8 cellular contexts compared by ENCODE assay signal in genomic region chr12:111304642-111305071, GRCh38.
DNase-seq lines count a peak whose midpoint lies in the region; ATAC-seq and TF ChIP-seq lines count a peak whose summit lies in the region.

No MANE protein-coding gene starts in this region.

- H3K27me3 ChIP-seq in adipocyte (replicated peaks; ENCODE audit: control insufficient read depth, insufficient read depth, low read length) (peaks cover 18% of the 10 kb centered on the region), neural cell (ENCODE audit: insufficient read depth, low read depth, low read length) (no peaks in the 10 kb centered on the region), mesenchymal stem cell (ENCODE audit: control insufficient read depth in 1 of 2, insufficient read depth in 1 of 2, low read length in 2 of 2) (peaks cover 13% of the 10 kb centered on the region in 2 experiments)

- peaks cover 4% of the 10 kb centered on the region for H3K36me3 Mint-ChIP-seq in activated T-helper 1 cell treated with anti-CD3 and anti-CD28 coated beads, Interleukin-12 subunit alpha, Interleukin-12 subunit beta, Interleukin-2, Interleukin-4 antibody, amounts not matched to agents 30 ng/mL and 10 ng/mL and 1 ng/mL, durations not matched to agents 14 hours and 24 hours and 36 hours (ENCODE audit: low read depth)

- no peak overlapping the region for H4K91ac ChIP-seq in mesenchymal stem cell (ENCODE audit: low read length)

- no peak overlapping the region for H2BK15ac ChIP-seq in mesenchymal stem cell (ENCODE audit: low read depth, poor library complexity, severe bottlenecking)

- H2BK12ac ChIP-seq in mesenchymal stem cell (ENCODE audit: low read length in 2 of 2): no peak overlapping the region

- no peaks in the 10 kb centered on the region for H3K9me2 ChIP-seq in neural cell (ENCODE audit: insufficient read depth, low read length)

- no peak overlapping the region for H4K8ac ChIP-seq in mesenchymal stem cell (ENCODE audit: low read length)

- DNase-seq in DMS53 (lab: John Stamatoyannopoulos, UW): peak; percentile 62
- no peak for DNase-seq in adipocyte (ENCODE audit: low read depth)
- DNase-seq in activated T-helper 1 cell treated with anti-CD3 and anti-CD28 coated beads, Interleukin-12 subunit alpha, Interleukin-12 subunit beta, Interleukin-2, Interleukin-4 antibody, amounts not matched to agents 30 ng/mL and 10 ng/mL and 1 ng/mL, durations not matched to agents 14 hours and 24 hours and 36 hours (ENCODE audit: low spot score): no peak
- no peak for DNase-seq in mesenchymal stem cell

- no peak overlapping the region for H3K4ac ChIP-seq in mesenchymal stem cell (ENCODE audit: low read depth in 1 of 2, low read length in 2 of 2)

- WGBS in mesenchymal stem cell: 38% methylated on average over 3 of the region's 3 CpGs

- H3K27ac Mint-ChIP-seq in activated T-helper 1 cell treated with anti-CD3 and anti-CD28 coated beads, Interleukin-12 subunit alpha, Interleukin-12 subunit beta, Interleukin-2, Interleukin-4 antibody, amounts not matched to agents 30 ng/mL and 10 ng/mL and 1 ng/mL, durations not matched to agents 14 hours and 24 hours and 36 hours: no peak overlapping the region

- no peak for TF ChIP-seq RAD21 in neural cell (conservative IDR thresholded peaks at IDR 0.05)

- H3K9me3 ChIP-seq in adipocyte (ENCODE audit: control insufficient read depth, low read length) (peaks cover 33% of the 10 kb centered on the region), neural cell (ENCODE audit: low read length) (peaks cover 12% of the 10 kb centered on the region), mesenchymal stem cell (ENCODE audit: control insufficient read depth, low read length) (peaks cover 34% of the 10 kb centered on the region)

- no peak overlapping the region for H3K18ac ChIP-seq in mesenchymal stem cell (ENCODE audit: low read depth in 1 of 2, low read length in 2 of 2)

- H3K79me2 ChIP-seq in neural cell (replicated peaks; ENCODE audit: insufficient read depth, low read length): no peaks in the 10 kb centered on the region

- H2BK5ac ChIP-seq in mesenchymal stem cell (ENCODE audit: low read depth, low read length, poor library complexity, severe bottlenecking): no peak overlapping the region

- H2BK120ac ChIP-seq in mesenchymal stem cell (ENCODE audit: low read depth, low read length): no peak overlapping the region

- ATAC-seq in HG02973 (IDR thresholded peaks at IDR 0.05; ENCODE audit: unreplicated experiment): no peak
- no peak for ATAC-seq in HG02610 (IDR thresholded peaks at IDR 0.05; ENCODE audit: unreplicated experiment)

- H3K9me3 Mint-ChIP-seq in activated T-helper 1 cell treated with anti-CD3 and anti-CD28 coated beads, Interleukin-12 subunit alpha, Interleukin-12 subunit beta, Interleukin-2, Interleukin-4 antibody, amounts not matched to agents 30 ng/mL and 10 ng/mL and 1 ng/mL, durations not matched to agents 14 hours and 24 hours and 36 hours: peaks cover 21% of the 10 kb centered on the region

- H3K4me2 ChIP-seq in neural cell (ENCODE audit: low read length) (no peak overlapping the region), mesenchymal stem cell (ENCODE audit: low read length, poor library complexity, severe bottlenecking) (no peak overlapping the region)

- H3F3A ChIP-seq in neural cell (ENCODE audit: insufficient read depth, low read length, poor library complexity, severe bottlenecking): no peaks in the 10 kb centered on the region

- H3K36me3 ChIP-seq in adipocyte (ENCODE audit: control insufficient read depth, insufficient read depth, low read length, severe bottlenecking) (no peaks in the 10 kb centered on the region), neural cell (ENCODE audit: insufficient read depth, low read length) (no peaks in the 10 kb centered on the region), mesenchymal stem cell (ENCODE audit: control insufficient read depth in 1 of 2, insufficient read depth in 2 of 2, low read depth in 1 of 2, low read length in 2 of 2) (no peaks in the 10 kb centered on the region)

- no peak overlapping the region for H3K14ac ChIP-seq in mesenchymal stem cell (ENCODE audit: low read length in 2 of 2)

- H3K23ac ChIP-seq in mesenchymal stem cell (ENCODE audit: low read length in 2 of 2): no peak overlapping the region

- peak overlapping the region; percentile 36 for H3K4me3 ChIP-seq in adipocyte (ENCODE audit: low read length)
- H3K4me3 ChIP-seq in neural cell (ENCODE audit: low read length): no peak overlapping the region
- H3K4me3 ChIP-seq in mesenchymal stem cell (ENCODE audit: insufficient read depth in 1 of 2, low read depth in 1 of 2, low read length in 2 of 2): peak overlapping the region in 1 of 2 experiments; percentile 6

- no peaks in the 10 kb centered on the region for H3K4me1 ChIP-seq in adipocyte (ENCODE audit: control insufficient read depth, insufficient read depth, low read length)
- H3K4me1 ChIP-seq in mesenchymal stem cell (ENCODE audit: control insufficient read depth, insufficient read depth, low read depth, low read length): no peaks in the 10 kb centered on the region

- no peaks in the 10 kb centered on the region for H4K20me1 ChIP-seq in neural cell (ENCODE audit: insufficient read depth)

- H3K27me3 Mint-ChIP-seq in activated T-helper 1 cell treated with anti-CD3 and anti-CD28 coated beads, Interleukin-12 subunit alpha, Interleukin-12 subunit beta, Interleukin-2, Interleukin-4 antibody, amounts not matched to agents 30 ng/mL and 10 ng/mL and 1 ng/mL, durations not matched to agents 14 hours and 24 hours and 36 hours (ENCODE audit: insufficient read depth): peaks cover 2% of the 10 kb centered on the region

- no peak overlapping the region for H2AK5ac ChIP-seq in mesenchymal stem cell (ENCODE audit: low read length, severe bottlenecking)

- H2AFZ ChIP-seq in neural cell (ENCODE audit: low read depth, low read length) (no peak overlapping the region), mesenchymal stem cell (ENCODE audit: low read depth, low read length) (no peak overlapping the region)

- H3K4me1 Mint-ChIP-seq in activated T-helper 1 cell treated with anti-CD3 and anti-CD28 coated beads, Interleukin-12 subunit alpha, Interleukin-12 subunit beta, Interleukin-2, Interleukin-4 antibody, amounts not matched to agents 30 ng/mL and 10 ng/mL and 1 ng/mL, durations not matched to agents 14 hours and 24 hours and 36 hours (ENCODE audit: low read depth): no peaks in the 10 kb centered on the region

- no peak overlapping the region for H3K4me3 Mint-ChIP-seq in activated T-helper 1 cell treated with anti-CD3 and anti-CD28 coated beads, Interleukin-12 subunit alpha, Interleukin-12 subunit beta, Interleukin-2, Interleukin-4 antibody, amounts not matched to agents 30 ng/mL and 10 ng/mL and 1 ng/mL, durations not matched to agents 14 hours and 24 hours and 36 hours

- TF ChIP-seq CTCF in LNCAP (IDR thresholded peaks at IDR 0.05) (peak; percentile 94), neural cell (IDR thresholded peaks at IDR 0.05; ENCODE audit: poor library complexity, severe bottlenecking) (peak; percentile 54)

- intact Hi-C loops in activated T-helper 1 cell treated with anti-CD3 and anti-CD28 coated beads, Interleukin-12 subunit alpha, Interleukin-12 subunit beta, Interleukin-2, Interleukin-4 antibody, amounts not matched to agents 30 ng/mL and 10 ng/mL and 1 ng/mL, durations not matched to agents 14 hours and 24 hours and 36 hours (cut with micrococcal nuclease): no loop called here

- no peak overlapping the region for H3K27ac ChIP-seq in neural cell (ENCODE audit: low read length)
- no peak overlapping the region for H3K27ac ChIP-seq in mesenchymal stem cell (ENCODE audit: low read length, poor library complexity, severe bottlenecking)

- H3K9ac ChIP-seq in adipocyte (ENCODE audit: low read length): no peak overlapping the region
- H3K9ac ChIP-seq in neural cell (ENCODE audit: low read length): no peak overlapping the region
- no peak overlapping the region for H3K9ac ChIP-seq in mesenchymal stem cell (ENCODE audit: low read length)

- no peaks in the 10 kb centered on the region for H3K79me1 ChIP-seq in mesenchymal stem cell (replicated peaks; ENCODE audit: low read length, poor library complexity, severe bottlenecking)

- TF ChIP-seq EP300 in neural cell (conservative IDR thresholded peaks at IDR 0.05; ENCODE audit: poor library complexity, severe bottlenecking): no peak

TF ChIP-seq in neural cell, 6 proteins besides CTCF, POLR2A, EP300 and RAD21:
- TF ChIP-seq SMC3 (conservative IDR thresholded peaks at IDR 0.05; ENCODE audit: poor library complexity) (no peak), POLR2AphosphoS5 (IDR thresholded peaks at IDR 0.05) (no peak), TAF1 (IDR thresholded peaks at IDR 0.05; ENCODE audit: low read depth) (no peak), EZH2 (IDR thresholded peaks at IDR 0.05; ENCODE audit: borderline replicate concordance, insufficient read depth, low read length, poor library complexity, severe bottlenecking) (no peak), MXI1 (conservative IDR thresholded peaks at IDR 0.05; ENCODE audit: poor library complexity, severe bottlenecking) (no peak), REST (IDR thresholded peaks at IDR 0.05; ENCODE audit: borderline replicate concordance) (no peak)
